1 cellular context compared by ENCODE assay signal in the genomic region with DNA sequence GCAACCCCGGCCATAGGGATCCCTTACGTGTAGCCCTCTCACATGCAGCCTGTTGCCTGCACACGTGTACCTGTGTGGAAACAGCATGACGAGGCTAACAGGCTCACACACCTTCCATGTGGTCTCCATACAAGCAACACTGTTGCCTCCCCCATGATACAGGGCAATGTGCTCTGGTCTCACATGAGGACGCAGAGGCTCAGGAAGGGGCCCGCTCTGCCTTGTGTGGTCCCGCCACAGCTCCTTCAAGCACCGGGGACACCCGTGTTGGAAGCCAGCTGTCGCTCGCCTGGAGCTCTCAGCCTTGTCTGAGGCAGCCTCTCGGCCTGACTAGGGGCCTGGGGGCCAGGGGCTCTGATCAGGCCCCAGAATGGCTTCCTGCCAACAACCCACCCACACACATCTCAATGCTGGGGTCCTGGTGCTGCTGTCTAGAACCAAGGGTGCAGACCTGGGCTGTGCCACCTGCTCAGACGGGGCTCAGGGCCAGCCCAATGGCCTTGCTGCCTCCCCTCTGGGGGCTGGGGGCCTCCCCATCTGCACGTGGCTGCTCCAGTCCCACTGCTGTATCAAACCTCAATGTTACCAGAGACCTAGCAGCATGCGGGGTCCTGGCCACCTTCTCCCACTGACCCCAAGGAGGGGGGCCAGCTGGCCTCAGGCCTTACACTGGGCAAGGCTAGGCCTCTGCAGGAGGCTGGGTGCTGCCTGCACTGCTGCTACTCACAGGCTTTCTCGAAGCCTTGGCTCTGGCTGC.
TF ChIP-seq lines count a peak whose summit lies in the region.

No MANE protein-coding gene starts in this region.

TF ChIP-seq in HepG2, 621 proteins besides CTCF, POLR2A, EP300 and RAD21:
- TF ChIP-seq, protein P1, sequence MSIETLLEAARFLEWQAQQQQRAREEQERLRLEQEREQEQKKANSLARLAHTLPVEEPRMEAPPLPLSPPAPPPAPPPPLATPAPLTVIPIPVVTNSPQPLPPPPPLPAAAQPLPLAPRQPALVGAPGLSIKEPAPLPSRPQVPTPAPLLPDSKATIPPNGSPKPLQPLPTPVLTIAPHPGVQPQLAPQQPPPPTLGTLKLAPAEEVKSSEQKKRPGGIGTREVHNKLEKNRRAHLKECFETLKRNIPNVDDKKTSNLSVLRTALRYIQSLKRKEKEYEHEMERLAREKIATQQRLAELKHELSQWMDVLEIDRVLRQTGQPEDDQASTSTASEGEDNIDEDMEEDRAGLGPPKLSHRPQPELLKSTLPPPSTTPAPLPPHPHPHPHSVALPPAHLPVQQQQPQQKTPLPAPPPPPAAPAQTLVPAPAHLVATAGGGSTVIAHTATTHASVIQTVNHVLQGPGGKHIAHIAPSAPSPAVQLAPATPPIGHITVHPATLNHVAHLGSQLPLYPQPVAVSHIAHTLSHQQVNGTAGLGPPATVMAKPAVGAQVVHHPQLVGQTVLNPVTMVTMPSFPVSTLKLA (IDR thresholded peaks at IDR 0.05): peak; percentile 78
